Comparison of ENCODE assay signal across 8 cellular contexts in the genomic region with DNA sequence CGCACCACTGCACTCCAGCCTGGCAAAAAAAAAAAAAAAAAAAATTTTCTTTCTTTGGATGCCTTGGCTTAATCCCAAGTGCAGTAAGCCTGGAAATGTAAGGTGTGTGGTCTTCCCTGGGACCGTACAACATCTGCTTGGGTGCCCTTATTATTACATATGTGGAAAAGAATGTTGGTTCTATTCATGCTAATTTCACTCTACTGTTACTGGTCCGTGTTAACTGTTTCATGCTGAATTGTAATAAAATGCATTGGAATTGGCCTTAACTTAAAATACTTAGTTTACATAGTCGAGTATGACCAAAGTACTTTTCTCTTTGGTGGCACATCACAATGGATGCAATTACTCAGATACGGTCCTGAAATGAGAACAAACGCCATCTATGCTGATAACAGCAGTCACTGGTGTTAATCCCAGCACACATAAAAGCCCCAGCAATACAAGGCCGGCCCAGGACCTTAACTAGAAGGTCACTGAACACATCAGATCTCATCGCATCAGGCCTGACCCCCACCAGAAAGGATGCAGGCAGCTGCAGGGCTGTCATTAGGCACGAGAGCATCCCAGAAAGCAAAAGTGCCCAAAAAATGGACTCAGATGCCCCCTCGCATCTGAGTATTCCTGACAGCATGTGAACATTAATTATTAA. TPM values are rescaled to one million over a fixed set of nuclear protein-coding genes. Genes with fewer than 3 reads are reported as not detected.
DNase-seq lines count a peak whose midpoint lies in the region; ATAC-seq and TF ChIP-seq lines count a peak whose summit lies in the region.

No MANE protein-coding gene starts in this region.

- peaks cover 6% of the 10 kb centered on the region for H3K9me3 Mint-ChIP-seq in activated naive CD8-positive, alpha-beta T cell treated with anti-CD3 and anti-CD28 coated beads for 36 hours
- H3K9me3 Mint-ChIP-seq in immature natural killer cell, result no peaks in the 10 kb centered on the region

- H3K4ac ChIP-seq in IMR-90 (ENCODE audit: low read depth, low read length), result peak overlapping the region; percentile 22

- H3K4me3 ChIP-seq in IMR-90 (ENCODE audit: insufficient read depth, low read depth, low read length), result peak overlapping the region; percentile 42

- H3K79me1 ChIP-seq in IMR-90 (ENCODE audit: low read depth in 1 of 2, low read length in 2 of 2), result peaks cover 21 to 66% of the 10 kb centered on the region in 2 experiments

- no peak for ATAC-seq in IMR-90 (ENCODE audit: low read depth)
- no peak for ATAC-seq in stimulated activated naive CD8-positive, alpha-beta T cell treated with anti-CD3 and anti-CD28 coated beads, Interleukin-15, Interleukin-2, amounts not matched to agents 100 U/mL and 50 U/mL, for 24 hours
- ATAC-seq in HG02678 (IDR thresholded peaks at IDR 0.05; ENCODE audit: unreplicated experiment), result no peak
- ATAC-seq in HG02973 (IDR thresholded peaks at IDR 0.05; ENCODE audit: unreplicated experiment), result no peak

- peaks cover 3% of the 10 kb centered on the region; the same call in 1 of the 2 replicates for H3K4me1 ChIP-seq in IMR-90 (ENCODE audit: control insufficient read depth, insufficient read depth, low read length)

- peak overlapping the region; percentile 73 for H3K4me2 ChIP-seq in IMR-90 (ENCODE audit: low read depth, low read length)

- no peak for TF ChIP-seq CTCF in IMR-90 (conservative IDR thresholded peaks at IDR 0.05; ENCODE audit: low read depth, low read length)

- H3K4me1 Mint-ChIP-seq in activated naive CD8-positive, alpha-beta T cell treated with anti-CD3 and anti-CD28 coated beads for 36 hours, result peaks cover 37% of the 10 kb centered on the region
- H3K4me1 Mint-ChIP-seq in immature natural killer cell, result peaks cover 60 to 75% of the 10 kb centered on the region in 2 donors

- H3K27me3 ChIP-seq in IMR-90 (ENCODE audit: control insufficient read depth, insufficient read depth, low read length), result no peaks in the 10 kb centered on the region

- peak overlapping the region; percentile 0 for H2BK5ac ChIP-seq in IMR-90 (ENCODE audit: low read depth, low read length, poor library complexity, severe bottlenecking)

- peaks cover 20% of the 10 kb centered on the region; the same call in 1 of the 2 replicates for H4K20me1 ChIP-seq in IMR-90 (ENCODE audit: insufficient read depth, low read length)

- peak overlapping the region; percentile 69 for H3K23ac ChIP-seq in IMR-90 (ENCODE audit: low read depth, low read length)

- H2BK15ac ChIP-seq in IMR-90 (ENCODE audit: low read depth, low read length), result no peak overlapping the region

- BruUV-seq in IMR-90 (replicated peaks; lab: Mats Ljungman, UMichigan), result TSS peak; percentile 30

- dilution Hi-C loops in IMR-90 (cut with HindIII; ENCODE audit: low sequenced_read_pairs, unreplicated experiment), result no loop called here

- H3K27me3 Mint-ChIP-seq in activated naive CD8-positive, alpha-beta T cell treated with anti-CD3 and anti-CD28 coated beads for 36 hours, result no peaks in the 10 kb centered on the region
- peaks cover 3 to 14% (median 3%) of the 10 kb centered on the region in 3 donors for H3K27me3 Mint-ChIP-seq in immature natural killer cell (ENCODE audit: low read depth in 3 of 3)

- H4K8ac ChIP-seq in IMR-90 (ENCODE audit: low read depth in 2 of 2, low read length in 2 of 2), result peak overlapping the region; percentile 36 to 55; a peak in 3 of 4 replicates

- no peak for TF ChIP-seq POLR2A in IMR-90 (IDR thresholded peaks at IDR 0.05; ENCODE audit: low read depth, low read length)

- DNase-seq in IMR-90, result peak; percentile 40
- DNase-seq in activated naive CD8-positive, alpha-beta T cell treated with anti-CD3 and anti-CD28 coated beads for 36 hours, result no peak
- no peak for DNase-seq in immature natural killer cell
- DNase-seq in stimulated activated naive CD8-positive, alpha-beta T cell treated with anti-CD3 and anti-CD28 coated beads, Interleukin-15, Interleukin-2, amounts not matched to agents 100 U/mL and 50 U/mL, for 24 hours, result peak; percentile 21
- no peak for DNase-seq in OCI-M1 (lab: John Stamatoyannopoulos, UW)
- no peak for DNase-seq in HuH-7 (ENCODE audit: low spot score)

- H3K27ac Mint-ChIP-seq in activated naive CD8-positive, alpha-beta T cell treated with anti-CD3 and anti-CD28 coated beads for 36 hours, result peak overlapping the region; percentile 85
- H3K27ac Mint-ChIP-seq in immature natural killer cell, result peak overlapping the region; percentile 50 to 92 (median 91)

- H2BK20ac ChIP-seq in IMR-90 (ENCODE audit: low read depth, low read length), result no peak overlapping the region

- H2AK9ac ChIP-seq in IMR-90 (replicated peaks; ENCODE audit: low read depth, low read length, poor library complexity), result peak overlapping the region; percentile 69

- H2AFZ ChIP-seq in IMR-90 (replicated peaks; ENCODE audit: low read length, poor library complexity), result peak overlapping the region; percentile 55

- intact Hi-C loops in IMR-90 (cut with micrococcal nuclease), result loop anchor here (2.0 kb wide), 1 partner anchor 17 kb away; no protein-coding TSS in a partner anchor

- H3K4me3 Mint-ChIP-seq in activated naive CD8-positive, alpha-beta T cell treated with anti-CD3 and anti-CD28 coated beads for 36 hours, result peak overlapping the region; percentile 83
- H3K4me3 Mint-ChIP-seq in immature natural killer cell, result peak overlapping the region; percentile 81 to 92 (median 89)

- peaks cover 19% of the 10 kb centered on the region for H3K36me3 Mint-ChIP-seq in activated naive CD8-positive, alpha-beta T cell treated with anti-CD3 and anti-CD28 coated beads for 36 hours
- H3K36me3 Mint-ChIP-seq in immature natural killer cell, result peaks cover 0 to 12% (median 5%) of the 10 kb centered on the region in 3 donors

- in situ Hi-C loops in IMR-90 (cut with MboI; ENCODE audit: low sequenced_read_pairs), result no loop called here

- H2AK5ac ChIP-seq in IMR-90 (ENCODE audit: low read depth, low read length), result peak overlapping the region; percentile 77; the same call in 1 of the 2 replicates

- peaks cover 3% of the 10 kb centered on the region; the same call in 1 of the 2 replicates for H3K36me3 ChIP-seq in IMR-90 (ENCODE audit: control insufficient read depth, insufficient read depth, low read length)

- CTCF ChIA-PET in IMR-90 (lab: Yijun Ruan, JAX), result no interaction called here

- no peak overlapping the region for H3K18ac ChIP-seq in IMR-90 (ENCODE audit: low read depth, low read length)

- POLR2A ChIA-PET in IMR-90 (lab: Charles Lee; ENCODE audit: unreplicated experiment), result no interaction called here

- TF ChIP-seq RAD21 in IMR-90 (IDR thresholded peaks at IDR 0.05; ENCODE audit: low read length), result no peak

- peak overlapping the region; percentile 20; the same call in 1 of the 2 replicates for H3K56ac ChIP-seq in IMR-90 (ENCODE audit: extremely low read depth, insufficient read depth, low read length)

- H3K14ac ChIP-seq in IMR-90 (replicated peaks; ENCODE audit: low read depth, low read length), result 0 out of 2 replicates have a peak overlapping the region, but pooled peaks have one; percentile 36

- H4K91ac ChIP-seq in IMR-90 (ENCODE audit: insufficient read depth, low read depth, low read length), result 0 out of 2 replicates have a peak overlapping the region, but pooled peaks have one; percentile 7

- peak overlapping the region; percentile 21 for H3K27ac ChIP-seq in IMR-90 (ENCODE audit: insufficient read depth, low read length)

- H3K9me1 ChIP-seq in IMR-90 (ENCODE audit: insufficient read depth, low read length), result peaks cover 7% of the 10 kb centered on the region

- no peak overlapping the region for H4K5ac ChIP-seq in IMR-90 (ENCODE audit: low read depth, low read length)

- peak overlapping the region; percentile 36 for H3K9ac ChIP-seq in IMR-90 (ENCODE audit: low read depth, low read length)

- no peaks in the 10 kb centered on the region for H3K9me3 ChIP-seq in IMR-90 (ENCODE audit: control insufficient read depth, insufficient read depth, low read length)

- H2BK120ac ChIP-seq in IMR-90 (ENCODE audit: low read depth, low read length), result no peak overlapping the region

- 8% methylated on average over 3 of the region's 10 CpGs; no CpG with 5 or more reads in 1 of the 2 experiments for WGBS in IMR-90 (ENCODE audit: extremely low coverage in 2 of 2, insufficient read length in 1 of 2), 2 experiments

TF ChIP-seq in IMR-90, 13 proteins besides CTCF, POLR2A, EP300 and RAD21 (continues in another document):
- TF ChIP-seq CHD1 (IDR thresholded peaks at IDR 0.05; ENCODE audit: low read depth, low read length) (no peak), NFE2L2 (IDR thresholded peaks at IDR 0.05; ENCODE audit: low read depth, low read length) (no peak), MAFK (IDR thresholded peaks at IDR 0.05; ENCODE audit: low read depth, low read length) (no peak), FOS (IDR thresholded peaks at IDR 0.05; ENCODE audit: low read depth, low read length) (no peak), CEBPB (IDR thresholded peaks at IDR 0.05; ENCODE audit: low read depth, low read length) (no peak), MXI1 (IDR thresholded peaks at IDR 0.05; ENCODE audit: borderline replicate concordance, low read depth, low read length) (no peak), MAZ (IDR thresholded peaks at IDR 0.05; ENCODE audit: borderline replicate concordance, low read depth, low read length) (no peak), BHLHE40 (IDR thresholded peaks at IDR 0.05; ENCODE audit: low read depth, low read length) (no peak), ELK1 (IDR thresholded peaks at IDR 0.05; ENCODE audit: borderline replicate concordance, low read depth, low read length) (no peak)

RNA-seq across cellular contexts. Expression of gene SERPINB6, which starts 1.2 kb away (rescaled TPM):
- 37.1 and 60.3 TPM in 2 replicates for total RNA-seq in IMR-90 (2012; rRNA removed)
- polyA plus RNA-seq in IMR-90 (2012; rRNA removed), result 78.7 and 91.1 TPM in 2 replicates
- 74.7 and 123 TPM in 2 replicates for polyA plus RNA-seq in IMR-90 (2012; cell fraction: cytosol; rRNA removed)
- 93.6 and 162 TPM in 2 replicates for polyA plus RNA-seq in IMR-90 (2012; cell fraction: nucleus; rRNA removed; ENCODE audit: low replicate concordance)
- total RNA-seq in activated naive CD8-positive, alpha-beta T cell treated with anti-CD3 and anti-CD28 coated beads for 36 hours, result 10 to 100 TPM; 54.9 to 56.0 TPM
- polyA plus RNA-seq in immature natural killer cell, result 100 to 1,000 TPM; 196 to 243 (median 199) TPM

RNA-seq across cellular contexts. Expression of gene NQO2, which starts 29.5 kb away (rescaled TPM):
- 59.4 and 72.1 TPM in 2 replicates for total RNA-seq in IMR-90 (2012; rRNA removed)
- polyA plus RNA-seq in IMR-90 (2012; rRNA removed) (41.9 and 42.5 TPM in 2 replicates), immature natural killer cell (10 to 100 TPM; 55.5 to 74.7 (median 67.9) TPM)
- polyA plus RNA-seq in IMR-90 (2012; cell fraction: cytosol; rRNA removed), result 31.1 and 51.6 TPM in 2 replicates
- polyA plus RNA-seq in IMR-90 (2012; cell fraction: nucleus; rRNA removed; ENCODE audit: low replicate concordance), result 13.5 and 24.4 TPM in 2 replicates
- 10 to 100 TPM; 12.8 to 13.7 TPM for total RNA-seq in activated naive CD8-positive, alpha-beta T cell treated with anti-CD3 and anti-CD28 coated beads for 36 hours

Comparison
In these comparisons a context has a peak if more than half of its experiments do, and no peak if none do; other contexts are left out.
1. DNase-seq: peak in IMR-90 (single experiment) and stimulated activated naive CD8-positive, alpha-beta T cell treated with anti-CD3 and anti-CD28 coated beads, Interleukin-15, Interleukin-2, amounts not matched to agents 100 U/mL and 50 U/mL, for 24 hours (single experiment); none in activated naive CD8-positive, alpha-beta T cell treated with anti-CD3 and anti-CD28 coated beads for 36 hours (single experiment), immature natural killer cell (0 of 3), OCI-M1 (single experiment) and HuH-7 (single experiment).